In the genomic region with DNA sequence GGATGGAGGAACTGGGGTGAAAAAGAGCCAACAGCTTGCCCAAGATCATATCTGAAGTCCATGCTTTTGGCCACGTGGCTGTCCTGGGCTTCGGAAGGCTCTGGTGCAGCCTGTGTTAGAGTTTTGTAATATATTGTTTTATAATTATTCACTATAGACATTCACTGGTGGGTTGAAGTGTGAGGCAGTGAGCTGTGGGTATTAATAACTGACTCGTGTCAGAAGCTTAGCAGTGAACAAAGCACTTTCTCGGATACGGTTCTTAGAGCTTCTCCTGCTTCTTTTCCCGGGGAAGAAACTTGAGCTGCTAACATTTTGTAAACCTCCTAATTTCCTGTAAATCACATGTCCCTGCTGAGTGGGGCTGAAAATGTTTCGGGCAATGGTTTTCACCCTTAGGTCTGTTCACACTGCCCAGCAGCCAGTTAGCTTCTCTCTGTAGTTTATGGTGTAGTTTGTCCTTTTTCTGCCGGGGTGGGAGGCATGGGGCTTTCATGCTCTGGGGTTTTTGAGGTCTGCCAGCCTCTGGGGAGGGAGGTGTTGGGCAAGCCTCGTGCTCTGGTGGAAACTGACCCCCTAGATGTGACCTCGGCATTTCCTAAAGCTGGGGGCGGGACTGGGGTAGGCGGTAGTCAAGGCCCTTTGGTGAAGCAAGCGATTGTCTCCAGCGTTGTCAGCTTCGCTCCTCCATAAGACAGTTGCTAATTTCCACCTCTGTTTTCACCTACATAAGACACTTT, we compare ENCODE assay signal across 12 cellular contexts. TPM values are rescaled to one million over a fixed set of nuclear protein-coding genes. Genes with fewer than 3 reads are reported as not detected.
DNase-seq lines count a peak whose midpoint lies in the region; ATAC-seq, FAIRE-seq and TF ChIP-seq lines count a peak whose summit lies in the region.
"Had no signal": no experiment of that assay in that cellular context is flagged by ENCODE, and none has a peak within 500 bp of the region (broad histone marks: within the 10 kb centered on the region; RNA-seq: fewer than 3 reads in every experiment).

No MANE protein-coding gene starts in this region.

- H3K9ac ChIP-seq in astrocyte (ENCODE audit: low read length) (no peak overlapping the region), kidney (ENCODE audit: low read length in 2 of 2) (peak overlapping the region in 1 of 2 donors; percentile 30), smooth muscle cell (ENCODE audit: low read depth) (no peak overlapping the region)

- H3K36me3 Mint-ChIP-seq in astrocyte (ENCODE audit: low read depth, unreplicated experiment), result peaks cover under 1% of the 10 kb centered on the region
- H3K36me3 Mint-ChIP-seq in activated T-cell treated with anti-CD3 and anti-CD28 coated beads, Interleukin-2, amount 50 U/mL, for 4 hours (ENCODE audit: insufficient read depth), result no peaks in the 10 kb centered on the region

- ATAC-seq in left lobe of liver (no peak), GM21825 (IDR thresholded peaks at IDR 0.05; ENCODE audit: unreplicated experiment) (no peak)
- no peak for ATAC-seq in activated T-cell treated with anti-CD3 and anti-CD28 coated beads, Interleukin-2, amount 50 U/mL, for 4 hours

- FAIRE-seq in astrocyte (lab: Jason Lieb, UNC) (no peak), kidney (lab: Jason Lieb, UNC) (no peak)

- H3K4me3 ChIP-seq in HFF-Myc (replicated peaks; ENCODE audit: low read depth, low read length) (peak overlapping the region; percentile 63), astrocyte (ENCODE audit: insufficient read depth, low read depth, low read length) (no peak overlapping the region), kidney (ENCODE audit: low read length in 2 of 2) (peak overlapping the region; percentile 63 to 64), smooth muscle cell (peak overlapping the region; percentile 84)

- peaks cover 4% of the 10 kb centered on the region for H3K9me3 Mint-ChIP-seq in astrocyte (ENCODE audit: unreplicated experiment)
- H3K9me3 Mint-ChIP-seq in activated T-cell treated with anti-CD3 and anti-CD28 coated beads, Interleukin-2, amount 50 U/mL, for 4 hours, result no peaks in the 10 kb centered on the region
- H3K9me3 Mint-ChIP-seq: activated naive CD8-positive, alpha-beta T cell treated with anti-CD3 and anti-CD28 coated beads, Interleukin-2, amount 10 ng/mL, durations not matched to agents 7 days and 5 days had no signal

- intact Hi-C loops in kidney (cut with DNase I), result no loop called here

- H3K27me3 ChIP-seq in astrocyte (ENCODE audit: insufficient read depth, low read length) (no peaks in the 10 kb centered on the region), smooth muscle cell (ENCODE audit: low read depth) (no peaks in the 10 kb centered on the region)

- H3F3A ChIP-seq in smooth muscle cell (ENCODE audit: low read depth), result peaks cover 8% of the 10 kb centered on the region

- peaks cover 13% of the 10 kb centered on the region for H3K4me1 Mint-ChIP-seq in astrocyte (ENCODE audit: low read depth, unreplicated experiment)
- peaks cover 6% of the 10 kb centered on the region for H3K4me1 Mint-ChIP-seq in activated T-cell treated with anti-CD3 and anti-CD28 coated beads, Interleukin-2, amount 50 U/mL, for 4 hours (ENCODE audit: low read depth)

- H3K9me3 ChIP-seq in astrocyte (ENCODE audit: insufficient read depth, low read depth, low read length), result no peaks in the 10 kb centered on the region
- no peaks in the 10 kb centered on the region for H3K9me3 ChIP-seq in kidney (ENCODE audit: control insufficient read depth in 1 of 2, low read length in 2 of 2)
- H3K9me3 ChIP-seq in smooth muscle cell (replicated peaks; ENCODE audit: low read depth), result no peaks in the 10 kb centered on the region

- H3K4me3 Mint-ChIP-seq in astrocyte (ENCODE audit: unreplicated experiment), result peak overlapping the region; percentile 89
- no peak overlapping the region for H3K4me3 Mint-ChIP-seq in activated T-cell treated with anti-CD3 and anti-CD28 coated beads, Interleukin-2, amount 50 U/mL, for 4 hours
- H3K4me3 Mint-ChIP-seq: activated naive CD8-positive, alpha-beta T cell treated with anti-CD3 and anti-CD28 coated beads, Interleukin-2, amount 10 ng/mL, durations not matched to agents 7 days and 5 days had no signal

- no peaks in the 10 kb centered on the region for H3K36me3 ChIP-seq in astrocyte (ENCODE audit: insufficient read depth, low read length)
- no peaks in the 10 kb centered on the region for H3K36me3 ChIP-seq in kidney (ENCODE audit: control insufficient read depth in 1 of 2, insufficient read depth in 2 of 2, low read length in 2 of 2)
- H3K36me3 ChIP-seq in smooth muscle cell (ENCODE audit: low read depth), result no peaks in the 10 kb centered on the region

- H2AFZ ChIP-seq in astrocyte (ENCODE audit: low read depth, low read length) (no peak overlapping the region), smooth muscle cell (ENCODE audit: low read depth) (no peak overlapping the region)

- peaks cover 4% of the 10 kb centered on the region for H3K79me2 ChIP-seq in astrocyte (ENCODE audit: insufficient read depth, low read length)
- H3K79me2 ChIP-seq in smooth muscle cell (ENCODE audit: low read depth), result peaks cover 8% of the 10 kb centered on the region

- H3K4me1 ChIP-seq in astrocyte (ENCODE audit: insufficient read depth, low read length) (peaks cover 11% of the 10 kb centered on the region), kidney (ENCODE audit: control insufficient read depth in 1 of 2, insufficient read depth in 1 of 2, low read depth in 1 of 2, low read length in 2 of 2) (peaks cover 3 to 17% of the 10 kb centered on the region in 2 donors), smooth muscle cell (ENCODE audit: low read depth) (peaks cover 5% of the 10 kb centered on the region)

- H3K27me3 Mint-ChIP-seq in astrocyte (ENCODE audit: low read depth, unreplicated experiment), result peaks cover 5% of the 10 kb centered on the region
- peaks cover 35% of the 10 kb centered on the region for H3K27me3 Mint-ChIP-seq in activated T-cell treated with anti-CD3 and anti-CD28 coated beads, Interleukin-2, amount 50 U/mL, for 4 hours (ENCODE audit: low read depth)

- H3K4me2 ChIP-seq in astrocyte (ENCODE audit: low read length), result peak overlapping the region; percentile 90
- H3K4me2 ChIP-seq in smooth muscle cell, result peak overlapping the region; percentile 90

- WGBS in smooth muscle cell (ENCODE audit: low lambda C conversion rate), result 45% methylated on average over 13 of the region's 15 CpGs

- peaks cover 28% of the 10 kb centered on the region for H4K20me1 ChIP-seq in astrocyte (ENCODE audit: insufficient read depth, low read length)
- peaks cover 46% of the 10 kb centered on the region for H4K20me1 ChIP-seq in smooth muscle cell (ENCODE audit: low read depth)

- DNase-seq in HFF-Myc (ENCODE audit: extremely low read depth, low read depth), result no peak
- DNase-seq in astrocyte (ENCODE audit: low read depth), result no peak
- no peak for DNase-seq in kidney
- DNase-seq in smooth muscle cell (lab: John Stamatoyannopoulos, UW; ENCODE audit: unreplicated experiment), result no peak
- DNase-seq in left lobe of liver (ENCODE audit: low spot score), result no peak
- DNase-seq in activated T-cell treated with anti-CD3 and anti-CD28 coated beads, Interleukin-2, amount 50 U/mL, for 4 hours, result no peak
- no peak for DNase-seq in NCI-H526 (lab: John Stamatoyannopoulos, UW)
- DNase-seq: activated naive CD8-positive, alpha-beta T cell treated with anti-CD3 and anti-CD28 coated beads, Interleukin-2, amount 10 ng/mL, durations not matched to agents 7 days and 5 days; GF-D8; NCI-H345; stimulated activated CD4-positive, alpha-beta T cell treated with anti-CD3 and anti-CD28 coated beads, Interleukin-15, amount 100 ng/mL, for 24 hours had no signal

- H3K27ac ChIP-seq in astrocyte (ENCODE audit: low read depth, low read length) (no peak overlapping the region), kidney (ENCODE audit: low read depth in 2 of 2, low read length in 2 of 2) (peak overlapping the region; percentile 56 to 80), smooth muscle cell (ENCODE audit: low read depth) (peak overlapping the region; percentile 44)

- no peak overlapping the region for H3K27ac Mint-ChIP-seq in astrocyte (ENCODE audit: unreplicated experiment)
- H3K27ac Mint-ChIP-seq: activated naive CD8-positive, alpha-beta T cell treated with anti-CD3 and anti-CD28 coated beads, Interleukin-2, amount 10 ng/mL, durations not matched to agents 7 days and 5 days had no signal

- TF ChIP-seq CTCF in HFF-Myc (IDR thresholded peaks at IDR 0.05; ENCODE audit: low read depth, low read length, missing control alignments), result no peak
- TF ChIP-seq CTCF in astrocyte (IDR thresholded peaks at IDR 0.05; ENCODE audit: insufficient read depth, low read depth, low read length), result no peak
- no peak for TF ChIP-seq CTCF in kidney (IDR thresholded peaks at IDR 0.05; ENCODE audit: borderline replicate concordance, extremely low read depth, insufficient read depth)
- TF ChIP-seq CTCF in smooth muscle cell (IDR thresholded peaks at IDR 0.05; ENCODE audit: borderline replicate concordance, insufficient read depth, poor library complexity, severe bottlenecking), result no peak

RNA-seq across cellular contexts. Expression of gene MRAS, which starts 1.7 kb away (rescaled TPM):
- 55.4 and 81.8 TPM in 2 replicates for total RNA-seq in astrocyte
- 106 TPM for total RNA-seq in kidney
- 30.9 TPM for polyA plus RNA-seq in kidney (ENCODE audit: insufficient read depth, low read depth, low replicate concordance)
- 33.9 and 60.5 TPM in 2 replicates for total RNA-seq in smooth muscle cell
- polyA plus RNA-seq in smooth muscle cell, result 43.0 and 44.9 TPM in 2 replicates
- total RNA-seq in left lobe of liver, result 6.1 TPM
- under 1 TPM; 0.19 to 0.56 (median 0.34) TPM for total RNA-seq in activated T-cell treated with anti-CD3 and anti-CD28 coated beads, Interleukin-2, amount 50 U/mL, for 4 hours

RNA-seq across cellular contexts. Expression of gene NME9, which starts 20.4 kb away (rescaled TPM):
- 0.54 and 0.62 TPM in 2 replicates for total RNA-seq in astrocyte
- total RNA-seq in kidney, result 3.5 TPM
- polyA plus RNA-seq in kidney (ENCODE audit: insufficient read depth, low read depth, low replicate concordance), result 0.73 TPM
- total RNA-seq in smooth muscle cell, result not detected in 2 replicates
- polyA plus RNA-seq in smooth muscle cell, result 0.86 TPM in 1 of 2 replicates, not detected in the other
- total RNA-seq in left lobe of liver, result not detected
- not detected for total RNA-seq in activated T-cell treated with anti-CD3 and anti-CD28 coated beads, Interleukin-2, amount 50 U/mL, for 4 hours
